13 cellular contexts compared by ENCODE assay signal in genomic region chr20:40442181-40442963, GRCh38.
DNase-seq lines count a peak whose midpoint lies in the region; TF ChIP-seq lines count a peak whose summit lies in the region.
"Had no signal": no experiment of that assay in that cellular context is flagged by ENCODE, and none has a peak within 500 bp of the region (broad histone marks: within the 10 kb centered on the region; RNA-seq: fewer than 3 reads in every experiment).

No MANE protein-coding gene starts in this region.

- no peaks in the 10 kb centered on the region for H3K79me2 ChIP-seq in osteoblast (ENCODE audit: insufficient read depth, low read length)

- peak overlapping the region; percentile 85 for H2AFZ ChIP-seq in osteoblast (ENCODE audit: low read length)

- H3K4me3 ChIP-seq in osteoblast (ENCODE audit: insufficient read depth, low read length): peak overlapping the region; percentile 25

- no peaks in the 10 kb centered on the region for H3K27me3 ChIP-seq in osteoblast (ENCODE audit: insufficient read depth, low read length)

- peak; percentile 49 for TF ChIP-seq CTCF in osteoblast (IDR thresholded peaks at IDR 0.05; ENCODE audit: extremely low read depth, low read depth, low read length)

- no peaks in the 10 kb centered on the region for H3K36me3 ChIP-seq in osteoblast (ENCODE audit: insufficient read depth, low read length)

- no peaks in the 10 kb centered on the region for H4K20me1 ChIP-seq in osteoblast (ENCODE audit: insufficient read depth, low read length)

- H3K27ac ChIP-seq in osteoblast (ENCODE audit: low read depth, low read length): no peak overlapping the region
- H3K27ac ChIP-seq: 22Rv1 had no signal

- H3K4me1 ChIP-seq in osteoblast (ENCODE audit: insufficient read depth, low read length): peaks cover 10% of the 10 kb centered on the region

- no peaks in the 10 kb centered on the region for H3K9me3 ChIP-seq in osteoblast (ENCODE audit: low read depth, low read length)

- DNase-seq in DMS 273 (lab: John Stamatoyannopoulos, UW; ENCODE audit: unreplicated experiment) (peak; percentile 10), DMS 273 treated with DMSO at 0.1 percent for 48 hours (lab: John Stamatoyannopoulos, UW) (no peak), NCI-H69 (lab: John Stamatoyannopoulos, UW) (peak; percentile 20), fibroblast of gingiva (ENCODE audit: low read depth) (peak; percentile 14), osteoblast (ENCODE audit: insufficient read length, low spot score, missing footprints) (peak; percentile 90), glomerular visceral epithelial cell (ENCODE audit: extremely low spot score) (no peak), NCI-H524 treated with DMSO at 0.1 percent for 48 hours (lab: John Stamatoyannopoulos, UW) (no peak), NCI-H510A treated with DMSO at 0.1 percent for 48 hours (lab: John Stamatoyannopoulos, UW) (no peak)
- DNase-seq: activated CD4-positive, alpha-beta T cell treated with anti-CD3 and anti-CD28 coated beads, Interleukin-2, amount 10 ng/mL, durations not matched to agents 24 days and 14 days; HFFc6; naive thymus-derived CD8-positive, alpha-beta T cell; NCI-H146 had no signal

- H3K4me2 ChIP-seq in osteoblast (ENCODE audit: insufficient read depth, low read length): peak overlapping the region; percentile 66

Comparison
In these comparisons a context has a peak if more than half of its experiments do, and no peak if none do; other contexts are left out.
1. DNase-seq: peak in DMS 273 (single experiment), NCI-H69 (single experiment), fibroblast of gingiva (single experiment) and osteoblast (single experiment); none in DMS 273 treated with DMSO at 0.1 percent for 48 hours (single experiment), glomerular visceral epithelial cell (single experiment), NCI-H524 treated with DMSO at 0.1 percent for 48 hours (single experiment) and NCI-H510A treated with DMSO at 0.1 percent for 48 hours (single experiment).